In genomic region chr9:2017459-2018161, GRCh38 we compare ENCODE assay signal across 8 cellular contexts. TPM values are rescaled to one million over a fixed set of nuclear protein-coding genes. Genes with fewer than 3 reads are reported as not detected.
DNase-seq lines count a peak whose midpoint lies in the region; ATAC-seq and TF ChIP-seq lines count a peak whose summit lies in the region.

No MANE protein-coding gene starts in this region.

- peaks cover 20% of the 10 kb centered on the region for H3K4me1 ChIP-seq in OCI-LY7 (ENCODE audit: insufficient read depth, low read length, poor library complexity, severe bottlenecking)
- peaks cover 50% of the 10 kb centered on the region for H3K4me1 ChIP-seq in muscle layer of colon (ENCODE audit: insufficient read depth, low read length)

- POLR2A ChIA-PET in AG04450 (lab: Yijun Ruan, JAX) (interaction anchor here (1.4 kb wide), 1 partner anchor 38 kb away, joined by 3 read pairs; no protein-coding TSS in a partner anchor), OCI-LY7 (lab: Charles Lee) (interaction anchor here (1.2 to 1.4 kb wide), 2 partner anchors 10 to 13 kb away, joined by 3 to 6 read pairs; no protein-coding TSS in a partner anchor)

- peak overlapping the region; percentile 81 for H3K9ac ChIP-seq in muscle layer of colon (ENCODE audit: low read length)

- intact Hi-C loops in OCI-LY7 (cut with micrococcal nuclease; ENCODE audit: unreplicated experiment), result loop anchor here (2.0 to 5.0 kb wide), 3 partner anchors 70 to 225 kb away; no protein-coding TSS in a partner anchor

- H3K36me3 ChIP-seq in OCI-LY7 (ENCODE audit: insufficient read depth, low read length), result no peaks in the 10 kb centered on the region
- no peaks in the 10 kb centered on the region for H3K36me3 ChIP-seq in muscle layer of colon (ENCODE audit: insufficient read depth, low read length)

- H3K9me3 ChIP-seq in AG04450 (ENCODE audit: control insufficient read depth, insufficient read depth, low read length) (no peaks in the 10 kb centered on the region; the same call in 1 of the 2 replicates), OCI-LY7 (ENCODE audit: low read length) (no peaks in the 10 kb centered on the region), muscle layer of colon (ENCODE audit: low read length) (no peaks in the 10 kb centered on the region)

- H3K27ac ChIP-seq in AG04450 (ENCODE audit: low read depth, low read length), result peak overlapping the region; percentile 72
- H3K27ac ChIP-seq in OCI-LY7 (ENCODE audit: low read depth, low read length, poor library complexity, severe bottlenecking), result peak overlapping the region; percentile 77
- peak overlapping the region; percentile 94 for H3K27ac ChIP-seq in muscle layer of colon (ENCODE audit: low read depth, low read length)

- H3K9me2 ChIP-seq in OCI-LY7 (ENCODE audit: insufficient read depth, low read length), result no peaks in the 10 kb centered on the region

- BruUV-seq in OCI-LY7 (replicated peaks; lab: Mats Ljungman, UMichigan), result no TSS peak

- CTCF ChIA-PET in AG04450 (lab: Charles Lee), result no interaction called here
- CTCF ChIA-PET in OCI-LY7 (lab: Charles Lee; ENCODE audit: unreplicated experiment), result no interaction called here

- DNase-seq in AG04450 (ENCODE audit: low read depth, low spot score), result peak; percentile 37
- peak; percentile 78 for DNase-seq in OCI-LY7 (ENCODE audit: low spot score)
- DNase-seq in activated T-cell treated with anti-CD3 and anti-CD28 coated beads, Interleukin-2, amount 50 U/mL, for 48 hours, result peak; percentile 77 to 80
- peak; percentile 48 to 50 for DNase-seq in stimulated activated CD8-positive, alpha-beta memory T cell treated with anti-CD3 and anti-CD28 coated beads, Interleukin-7, amount 100 ng/mL, for 1 hour (ENCODE audit: low read depth in 2 of 2)

- H4K20me1 ChIP-seq in OCI-LY7 (ENCODE audit: insufficient read depth, low read length), result peaks cover 26% of the 10 kb centered on the region

- H3K4me3 ChIP-seq in AG04450 (ENCODE audit: low read depth, low read length) (peak overlapping the region; percentile 69), OCI-LY7 (ENCODE audit: low read depth, low read length, poor library complexity, severe bottlenecking) (peak overlapping the region; percentile 91), muscle layer of colon (ENCODE audit: low read depth in 1 of 2, low read length in 2 of 2) (peak overlapping the region; percentile 88)

- peaks cover 46% of the 10 kb centered on the region; the same call in 1 of the 2 replicates for H3K79me2 ChIP-seq in OCI-LY7 (ENCODE audit: insufficient read depth, low read depth, low read length)

- H2AFZ ChIP-seq in OCI-LY7 (ENCODE audit: low read length), result peak overlapping the region; percentile 78

- no peaks in the 10 kb centered on the region for H3K27me3 ChIP-seq in AG04450 (ENCODE audit: control insufficient read depth, insufficient read depth, low read length)
- no peaks in the 10 kb centered on the region for H3K27me3 ChIP-seq in muscle layer of colon (ENCODE audit: control insufficient read depth in 1 of 2, insufficient read depth in 2 of 2, low read length in 2 of 2)

- peak overlapping the region; percentile 93 for H3K4me2 ChIP-seq in OCI-LY7 (ENCODE audit: low read length)

- no peak for TF ChIP-seq CTCF in AG04450 (IDR thresholded peaks at IDR 0.05; ENCODE audit: low read depth, low read length)
- TF ChIP-seq CTCF in OCI-LY7 (conservative IDR thresholded peaks at IDR 0.05; ENCODE audit: low read length), result no peak

- ATAC-seq in GM18867 (IDR thresholded peaks at IDR 0.05; ENCODE audit: unreplicated experiment) (peak; percentile 39), HG03139 (IDR thresholded peaks at IDR 0.05; ENCODE audit: unreplicated experiment) (peak; percentile 25), esophagus mucosa (peak; percentile 65)

RNA-seq across cellular contexts. Expression of gene SMARCA2, which starts 2.5 kb away (rescaled TPM):
- 51.2 and 53.3 TPM in 2 replicates for polyA plus RNA-seq in AG04450 (2011; rRNA removed)
- 112 and 131 TPM in 2 replicates for polyA minus RNA-seq in AG04450 (2011; rRNA and poly(A)+ RNA removed)
- total RNA-seq in OCI-LY7 (2014; rRNA removed; shearing (Covaris generic)), result 54.8 and 66.6 TPM in 2 replicates
- 80.6 and 92.0 TPM in 2 replicates for total RNA-seq in OCI-LY7 (2022)
- 81.7 TPM for total RNA-seq in esophagus mucosa

Comparison
In these comparisons a context has a peak if more than half of its experiments do, and no peak if none do; other contexts are left out.
1. Peak in every context shown above with its lines: DNase-seq, ATAC-seq, H3K4me3 ChIP-seq and H3K27ac ChIP-seq.